1 cellular context compared by ENCODE assay signal in genomic region chr17:67784364-67785121, GRCh38.
TF ChIP-seq lines count a peak whose summit lies in the region.

No MANE protein-coding gene starts in this region.

TF ChIP-seq in K562, 482 proteins besides CTCF, POLR2A, EP300 and RAD21 (continued from another document and continues in another):
- TF ChIP-seq STAG1 (CRISPR knock-in tag; IDR thresholded peaks at IDR 0.05; ENCODE audit: borderline replicate concordance) (no peak), ZFP1 (CRISPR knock-in tag; IDR thresholded peaks at IDR 0.05) (no peak), ID3 (CRISPR knock-in tag; IDR thresholded peaks at IDR 0.05) (no peak), ID3 (tag; IDR thresholded peaks at IDR 0.05) (peak; percentile 73), EP400 (IDR thresholded peaks at IDR 0.05) (peak; percentile 44; the same call in 1 of the 2 replicates), KLF13 (tag; IDR thresholded peaks at IDR 0.05; ENCODE audit: borderline replicate concordance, low read depth) (0 out of 2 replicates have a peak, but pooled peaks have one; percentile 29), CC2D1A (IDR thresholded peaks at IDR 0.05) (0 out of 2 replicates have a peak, but pooled peaks have one; percentile 18), HNRNPH1 (optimal IDR thresholded peaks at IDR 0.05; ENCODE audit: low read depth, low read length) (no peak), HDAC6 (IDR thresholded peaks at IDR 0.05; ENCODE audit: low read depth, low read length) (no peak), CREB3 (tag; conservative IDR thresholded peaks at IDR 0.05; ENCODE audit: low read depth) (peak; percentile 72), SP2 (IDR thresholded peaks at IDR 0.05; ENCODE audit: extremely low read depth, low read depth, low read length, poor library complexity, severe bottlenecking) (no peak), PBX2 (CRISPR knock-in tag; IDR thresholded peaks at IDR 0.05; ENCODE audit: low read depth) (no peak), PBX2 (tag; conservative IDR thresholded peaks at IDR 0.05; ENCODE audit: low read depth) (peak; percentile 52; the same call in 1 of the 2 replicates), TSC22D4 (tag; IDR thresholded peaks at IDR 0.05) (no peak), ATF7 (IDR thresholded peaks at IDR 0.05) (peak; percentile 81), E2F3 (CRISPR knock-in tag; IDR thresholded peaks at IDR 0.05) (0 out of 2 replicates have a peak, but pooled peaks have one; percentile 26), POLR3A (IDR thresholded peaks at IDR 0.05; ENCODE audit: borderline replicate concordance, extremely low read depth, insufficient read depth, insufficient read length) (no peak), SMARCB1 (IDR thresholded peaks at IDR 0.05; ENCODE audit: insufficient read length, low read depth) (no peak), NCOA6 (IDR thresholded peaks at IDR 0.05) (peak; percentile 70), HMGN3 (IDR thresholded peaks at IDR 0.05; ENCODE audit: borderline replicate concordance, extremely low read depth, insufficient read length, low read depth, low read length) (no peak), ZNF583 (CRISPR knock-in tag; IDR thresholded peaks at IDR 0.05) (no peak), HDAC1 (IDR thresholded peaks at IDR 0.05) (peak in 1 of 2 experiments; percentile 81; a peak in 2 of 4 replicates), CXXC5 (CRISPR knock-in tag; IDR thresholded peaks at IDR 0.05) (0 out of 2 replicates have a peak, but pooled peaks have one; percentile 48), ZNF175 (CRISPR knock-in tag; IDR thresholded peaks at IDR 0.05; ENCODE audit: low read depth) (peak; percentile 74), JUNB (CRISPR knock-in tag; conservative IDR thresholded peaks at IDR 0.05) (no peak), ZNF124 (CRISPR knock-in tag; IDR thresholded peaks at IDR 0.05) (no peak), TAF15 (IDR thresholded peaks at IDR 0.05; ENCODE audit: low read depth, low read length) (no peak), KDM1A (IDR thresholded peaks at IDR 0.05) (peak; percentile 94 to 95), SNAPC5 (CRISPR knock-in tag; IDR thresholded peaks at IDR 0.05) (no peak), ZNF12 (CRISPR knock-in tag; IDR thresholded peaks at IDR 0.05) (no peak), SUPT5H (IDR thresholded peaks at IDR 0.05) (no peak), YY1 (IDR thresholded peaks at IDR 0.05; ENCODE audit: borderline replicate concordance in 1 of 3, control insufficient read depth in 1 of 3, extremely low read depth in 1 of 3, insufficient read depth in 3 of 3, insufficient read length in 1 of 3, insufficient replicate concordance in 2 of 3, low read depth in 1 of 3, low read length in 2 of 3) (no peak), DDX20 (tag; IDR thresholded peaks at IDR 0.05; ENCODE audit: low read depth) (no peak; the same call in 1 of the 2 replicates), KLF6 (CRISPR knock-in tag; IDR thresholded peaks at IDR 0.05; ENCODE audit: borderline replicate concordance) (peak; percentile 32; the same call in 1 of the 2 replicates), ZNF277 (CRISPR knock-in tag; IDR thresholded peaks at IDR 0.05; ENCODE audit: borderline replicate concordance) (no peak), ZBTB17 (CRISPR knock-in tag; IDR thresholded peaks at IDR 0.05) (0 out of 2 replicates have a peak, but pooled peaks have one; percentile 36), CUX1 (CRISPR knock-in tag; IDR thresholded peaks at IDR 0.05) (no peak), ETV1 (tag; conservative IDR thresholded peaks at IDR 0.05; ENCODE audit: low read depth) (no peak; the same call in 1 of the 2 replicates), SETDB1 (IDR thresholded peaks at IDR 0.05; ENCODE audit: low read length) (no peak), TCF7 (IDR thresholded peaks at IDR 0.05; ENCODE audit: borderline replicate concordance) (0 out of 2 replicates have a peak, but pooled peaks have one; percentile 72), XRCC5 (IDR thresholded peaks at IDR 0.05; ENCODE audit: low read depth, low read length) (no peak), ZNF431 (CRISPR knock-in tag; IDR thresholded peaks at IDR 0.05) (no peak), MAFK (IDR thresholded peaks at IDR 0.05; ENCODE audit: low read length) (peak; percentile 10; the same call in 1 of the 2 replicates), SAP30 (IDR thresholded peaks at IDR 0.05; ENCODE audit: borderline replicate concordance, insufficient read depth, low read depth, low read length, poor library complexity, severe bottlenecking) (no peak), EHMT2 (IDR thresholded peaks at IDR 0.05) (no peak), DMBX1 (CRISPR knock-in tag; IDR thresholded peaks at IDR 0.05; ENCODE audit: borderline replicate concordance) (peak; percentile 50; the same call in 1 of the 2 replicates)
- TF ChIP-seq, protein P1, sequence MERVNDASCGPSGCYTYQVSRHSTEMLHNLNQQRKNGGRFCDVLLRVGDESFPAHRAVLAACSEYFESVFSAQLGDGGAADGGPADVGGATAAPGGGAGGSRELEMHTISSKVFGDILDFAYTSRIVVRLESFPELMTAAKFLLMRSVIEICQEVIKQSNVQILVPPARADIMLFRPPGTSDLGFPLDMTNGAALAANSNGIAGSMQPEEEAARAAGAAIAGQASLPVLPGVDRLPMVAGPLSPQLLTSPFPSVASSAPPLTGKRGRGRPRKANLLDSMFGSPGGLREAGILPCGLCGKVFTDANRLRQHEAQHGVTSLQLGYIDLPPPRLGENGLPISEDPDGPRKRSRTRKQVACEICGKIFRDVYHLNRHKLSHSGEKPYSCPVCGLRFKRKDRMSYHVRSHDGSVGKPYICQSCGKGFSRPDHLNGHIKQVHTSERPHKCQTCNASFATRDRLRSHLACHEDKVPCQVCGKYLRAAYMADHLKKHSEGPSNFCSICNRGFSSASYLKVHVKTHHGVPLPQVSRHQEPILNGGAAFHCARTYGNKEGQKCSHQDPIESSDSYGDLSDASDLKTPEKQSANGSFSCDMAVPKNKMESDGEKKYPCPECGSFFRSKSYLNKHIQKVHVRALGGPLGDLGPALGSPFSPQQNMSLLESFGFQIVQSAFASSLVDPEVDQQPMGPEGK (CRISPR knock-in tag; IDR thresholded peaks at IDR 0.05; ENCODE audit: borderline replicate concordance) = no peak
